In genomic region chr1:87805661-87806376, GRCh38 we compare ENCODE assay signal across 11 cellular contexts.
DNase-seq lines count a peak whose midpoint lies in the region; ATAC-seq, FAIRE-seq and TF ChIP-seq lines count a peak whose summit lies in the region.
"Had no signal": no experiment of that assay in that cellular context is flagged by ENCODE, and none has a peak within 500 bp of the region (broad histone marks: within the 10 kb centered on the region; RNA-seq: fewer than 3 reads in every experiment).

No MANE protein-coding gene starts in this region.

- DNase-seq in AG09319 (ENCODE audit: extremely low read depth, low read depth) = peak; percentile 16
- peak; percentile 76 for DNase-seq in M059J (ENCODE audit: low read depth)
- DNase-seq in ureter (ENCODE audit: low spot score) = no peak
- no peak for DNase-seq in dorsolateral prefrontal cortex
- DNase-seq in activated CD4-positive, CD25-positive, alpha-beta regulatory T cell (lab: John Stamatoyannopoulos, UW) = no peak
- DNase-seq: NCI-H2029 had no signal

- no peaks in the 10 kb centered on the region for H3K9me3 Mint-ChIP-seq in nephron

- no peaks in the 10 kb centered on the region for H3K27me3 ChIP-seq in dorsolateral prefrontal cortex

- H3K27me3 Mint-ChIP-seq in nephron (ENCODE audit: low read depth) = peaks cover 6% of the 10 kb centered on the region

- no peak overlapping the region for H3K27ac ChIP-seq in dorsolateral prefrontal cortex
- H3K27ac ChIP-seq: C4-2B had no signal

- H3K4me3 ChIP-seq in dorsolateral prefrontal cortex = no peak overlapping the region

- no peak for ATAC-seq in HG02870 (IDR thresholded peaks at IDR 0.05; ENCODE audit: unreplicated experiment)
- ATAC-seq: sciatic nerve had no signal

- peak; percentile 92 for FAIRE-seq in endometrium (lab: Jason Lieb, UNC)

- H3K4me1 Mint-ChIP-seq in nephron = peaks cover 20% of the 10 kb centered on the region

- intact Hi-C loops in dorsolateral prefrontal cortex (cut with DNase I) = no loop called here

- H3K36me3 Mint-ChIP-seq in nephron (ENCODE audit: low read depth) = no peaks in the 10 kb centered on the region

- H3K4me3 Mint-ChIP-seq in nephron = peak overlapping the region; percentile 23 to 52 (median 46)

- peak overlapping the region; percentile 90 to 98 (median 93) for H3K27ac Mint-ChIP-seq in nephron

- no peak for TF ChIP-seq CTCF in AG09319 (IDR thresholded peaks at IDR 0.05; ENCODE audit: low read depth, low read length)
- TF ChIP-seq CTCF in nephron (IDR thresholded peaks at IDR 0.05; ENCODE audit: unreplicated experiment in 3 of 3) = no peak
- TF ChIP-seq CTCF in dorsolateral prefrontal cortex (IDR thresholded peaks at IDR 0.05 in 54 of 56, conservative IDR thresholded peaks at IDR 0.05 in 2 of 56; ENCODE audit: low read depth in 1 of 56, partially characterized antibody in 56 of 56) = no peak

Comparison
In these comparisons a context has a peak if more than half of its experiments do, and no peak if none do; other contexts are left out.
1. DNase-seq: peak in AG09319 (single experiment) and M059J (single experiment); none in ureter (single experiment), dorsolateral prefrontal cortex (0 of 10) and activated CD4-positive, CD25-positive, alpha-beta regulatory T cell (0 of 4).